In the genomic region with DNA sequence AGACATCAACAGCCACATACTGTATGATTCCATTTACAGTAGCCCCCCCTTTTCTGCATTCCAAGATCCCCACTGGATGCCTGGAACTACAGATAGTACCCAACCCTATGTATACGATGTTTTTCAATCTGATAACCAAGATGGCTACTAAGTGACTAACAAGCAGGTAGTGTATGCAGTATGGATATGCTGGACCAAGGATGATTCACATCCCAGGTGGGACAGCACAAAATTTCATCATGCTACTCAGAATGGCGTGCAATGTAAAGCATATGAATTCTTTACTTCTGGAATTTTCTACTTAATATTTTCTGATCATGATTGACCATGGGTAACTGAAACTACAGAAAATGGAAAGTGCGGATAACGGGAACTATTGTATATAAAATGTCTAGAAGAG, we compare ENCODE assay signal across 15 cellular contexts. TPM values are rescaled to one million over a fixed set of nuclear protein-coding genes. Genes with fewer than 3 reads are reported as not detected.
DNase-seq lines count a peak whose midpoint lies in the region; ATAC-seq, FAIRE-seq and TF ChIP-seq lines count a peak whose summit lies in the region.
"Had no signal": no experiment of that assay in that cellular context is flagged by ENCODE, and none has a peak within 500 bp of the region (broad histone marks: within the 10 kb centered on the region; RNA-seq: fewer than 3 reads in every experiment).

No MANE protein-coding gene starts in this region.

- H3K27ac ChIP-seq in RWPE2 (ENCODE audit: poor library complexity, severe bottlenecking) (no peak overlapping the region), K562 (ENCODE audit: extremely low read depth, low read depth, low read length) (no peak overlapping the region), trophoblast cell (ENCODE audit: low read depth, low read length) (no peak overlapping the region), stomach (no peak overlapping the region)

- no TSS peak for BruUV-seq in K562 (replicated peaks; lab: Mats Ljungman, UMichigan)

- no peaks in the 10 kb centered on the region for H3K36me3 ChIP-seq in RWPE2 (ENCODE audit: low read depth)
- H3K36me3 ChIP-seq in K562 (ENCODE audit: control insufficient read depth, insufficient read depth, low read length) = no peaks in the 10 kb centered on the region
- no peaks in the 10 kb centered on the region for H3K36me3 ChIP-seq in trophoblast cell (ENCODE audit: control insufficient read depth in 1 of 2, insufficient read depth in 2 of 2, low read length in 2 of 2)
- no peaks in the 10 kb centered on the region for H3K36me3 ChIP-seq in stomach

- no peak overlapping the region for H3K18ac ChIP-seq in trophoblast cell (ENCODE audit: low read length)

- no peak overlapping the region for H3K23ac ChIP-seq in trophoblast cell (ENCODE audit: low read length)

- no peak for TF ChIP-seq RAD21 in K562 (CRISPR knock-in tag; conservative IDR thresholded peaks at IDR 0.05 in 1 of 2, IDR thresholded peaks at IDR 0.05 in 1 of 2)

- no peak overlapping the region for H2BK5ac ChIP-seq in trophoblast cell (ENCODE audit: low read depth, low read length, poor library complexity)

- no peak overlapping the region for H4K12ac ChIP-seq in trophoblast cell (ENCODE audit: low read depth, low read length)

- no peaks in the 10 kb centered on the region for H3K4me1 ChIP-seq in RWPE2 (ENCODE audit: insufficient read depth, poor library complexity, severe bottlenecking)
- no peaks in the 10 kb centered on the region; a peak in 1 of 5 replicates for H3K4me1 ChIP-seq in K562 (replicated peaks in 1 of 2; ENCODE audit: control insufficient read depth in 2 of 2, insufficient read depth in 2 of 2, low read length in 2 of 2)
- H3K4me1 ChIP-seq in trophoblast cell (ENCODE audit: control insufficient read depth in 1 of 2, insufficient read depth in 2 of 2, low read length in 2 of 2) = no peaks in the 10 kb centered on the region
- H3K4me1 ChIP-seq in stomach = no peaks in the 10 kb centered on the region

- H3K9me3 ChIP-seq in RWPE2 (ENCODE audit: severe bottlenecking) (no peaks in the 10 kb centered on the region), K562 (replicated peaks; ENCODE audit: control insufficient read depth, insufficient read depth, low read depth, low read length) (no peaks in the 10 kb centered on the region), trophoblast cell (ENCODE audit: insufficient read depth, low read depth, low read length) (no peaks in the 10 kb centered on the region), stomach (no peaks in the 10 kb centered on the region)

- no peak overlapping the region for H2AFZ ChIP-seq in K562 (ENCODE audit: low read depth, low read length)
- no peak overlapping the region for H2AFZ ChIP-seq in trophoblast cell (ENCODE audit: insufficient read depth, low read length, poor library complexity)
- H2AFZ ChIP-seq: GM23338 had no signal

- in situ Hi-C loops in K562 (cut with MboI) = no loop called here

- ATAC-seq in RWPE2 (ENCODE audit: low read depth) (peak; percentile 38; the same call in 1 of the 3 replicates), K562 (no peak)
- ATAC-seq: GM23338, HCT116 had no signal

- no peak overlapping the region for H2BK120ac ChIP-seq in trophoblast cell (ENCODE audit: insufficient read depth, low read length, poor library complexity)

- no peaks in the 10 kb centered on the region for H4K20me1 ChIP-seq in K562 (replicated peaks; ENCODE audit: control insufficient read depth, insufficient read depth, low read length)

- no peak overlapping the region for H3K4me3 ChIP-seq in RWPE2 (ENCODE audit: severe bottlenecking)
- no peak overlapping the region for H3K4me3 ChIP-seq in K562
- H3K4me3 ChIP-seq in epithelial cell of esophagus (ENCODE audit: low read length) = no peak overlapping the region
- H3K4me3 ChIP-seq in trophoblast cell (ENCODE audit: low read depth, low read length) = no peak overlapping the region
- no peak overlapping the region for H3K4me3 ChIP-seq in stomach
- H3K4me3 ChIP-seq: GM23338 had no signal

- no peak overlapping the region for H3K9ac ChIP-seq in K562 (ENCODE audit: insufficient read depth in 1 of 2, low read depth in 2 of 2, low read length in 2 of 2)
- no peak overlapping the region for H3K9ac ChIP-seq in trophoblast cell (ENCODE audit: low read length)

- H3K14ac ChIP-seq in trophoblast cell (ENCODE audit: low read length) = no peak overlapping the region

- H2BK12ac ChIP-seq in trophoblast cell (ENCODE audit: low read length) = no peak overlapping the region

- no peak for FAIRE-seq in K562 (lab: Jason Lieb, UNC)

- DNase-seq in RWPE2 (ENCODE audit: low spot score) (no peak), K562 (ENCODE audit: extremely low read depth in 1 of 4, low spot score in 3 of 4) (no peak), epithelial cell of esophagus (ENCODE audit: low read depth) (peak; percentile 63), trophoblast cell (peak; percentile 73 to 82), stomach (no peak), middle frontal gyrus (ENCODE audit: extremely low spot score, low spot score) (no peak)
- DNase-seq in activated CD8-positive, alpha-beta memory T cell treated with anti-CD3 and anti-CD28 coated beads, Interleukin-2, amount 50 U/mL, for 4 hours = no peak
- DNase-seq: C1 segment of cervical spinal cord; Calu3; CD4-positive, alpha-beta memory T cell; COR-L47; DND-41; H9 had no signal

- H3K27me3 ChIP-seq in RWPE2 (ENCODE audit: insufficient read depth, poor library complexity, severe bottlenecking) (no peaks in the 10 kb centered on the region), K562 (ENCODE audit: control insufficient read depth in 2 of 2, insufficient read depth in 2 of 2, low read length in 2 of 2) (peaks cover 4 to 8% of the 10 kb centered on the region in 2 experiments; a peak in 4 of 5 replicates), trophoblast cell (ENCODE audit: insufficient read depth, low read length) (no peaks in the 10 kb centered on the region), stomach (no peaks in the 10 kb centered on the region)

- POLR2A ChIA-PET in K562 (lab: Yijun Ruan, JAX) = no interaction called here

- intact Hi-C loops in K562 (cut with micrococcal nuclease) (no loop called here), stomach (cut with DNase I; ENCODE audit: low total_unique reads) (no loop called here)

- no peak overlapping the region for H4K91ac ChIP-seq in trophoblast cell (ENCODE audit: low read depth, low read length)

- CTCF ChIA-PET in K562 (lab: Yijun Ruan, JAX; ENCODE audit: low intra/inter-chr PET ratio) = no interaction called here

- no peak overlapping the region for H4K8ac ChIP-seq in trophoblast cell (ENCODE audit: low read depth, low read length)

- H3K79me2 ChIP-seq in K562 (ENCODE audit: control insufficient read depth, insufficient read depth, low read length) = no peaks in the 10 kb centered on the region
- H3K79me2 ChIP-seq in trophoblast cell (ENCODE audit: control insufficient read depth, insufficient read depth, low read length, poor library complexity) = no peaks in the 10 kb centered on the region

- H3K4ac ChIP-seq in trophoblast cell (ENCODE audit: low read depth, low read length) = no peak overlapping the region

- TF ChIP-seq POLR2A in K562 (conservative IDR thresholded peaks at IDR 0.05) (no peak), stomach (IDR thresholded peaks at IDR 0.05) (no peak)

- no peak overlapping the region for H2AK5ac ChIP-seq in trophoblast cell (ENCODE audit: low read length)

- no peaks in the 10 kb centered on the region for H3K79me1 ChIP-seq in trophoblast cell (ENCODE audit: low read length)

- no peak for TF ChIP-seq EP300 in K562 (IDR thresholded peaks at IDR 0.05; ENCODE audit: low read length)
- no peak for TF ChIP-seq EP300 in stomach (IDR thresholded peaks at IDR 0.05)

- TF ChIP-seq CTCF in RWPE2 (IDR thresholded peaks at IDR 0.05; ENCODE audit: poor library complexity, severe bottlenecking) (no peak), K562 (IDR thresholded peaks at IDR 0.05 in 2 of 3, conservative IDR thresholded peaks at IDR 0.05 in 1 of 3; ENCODE audit: insufficient read depth in 2 of 3, low read depth in 1 of 3, low read length in 3 of 3) (no peak), epithelial cell of esophagus (IDR thresholded peaks at IDR 0.05; ENCODE audit: insufficient read depth, low read depth, low read length, missing control alignments) (no peak), stomach (IDR thresholded peaks at IDR 0.05) (no peak)

- no peaks in the 10 kb centered on the region for H3K9me1 ChIP-seq in K562 (ENCODE audit: control insufficient read depth, insufficient read depth, low read length)

- 15% methylated on average over 4 of the region's 4 CpGs for WGBS in K562 (ENCODE audit: insufficient coverage, low coverage, missing lambda C conversion rate)
- WGBS in trophoblast cell (ENCODE audit: extremely low coverage, insufficient coverage, insufficient read length) = no CpG with 5 or more reads among the region's 4 CpGs
- 84 to 95% (median 90%) methylated on average over 4 of the region's 4 CpGs for WGBS in stomach, 5 donors

- H3K4me2 ChIP-seq in K562 (ENCODE audit: insufficient read depth, low read length) = no peak overlapping the region
- no peak overlapping the region for H3K4me2 ChIP-seq in trophoblast cell (ENCODE audit: low read length)
- H3K4me2 ChIP-seq: GM23338 had no signal

RNA-seq across cellular contexts. Expression of gene MRPS6, which starts 30.0 kb away (rescaled TPM):
- 32.3 and 65.6 TPM in 2 replicates for total RNA-seq in K562 (2011; cell fraction: chromatin; rRNA removed; ENCODE audit: low replicate concordance)
- total RNA-seq in K562 (2011; cell fraction: nucleolus; rRNA removed) = 16.3 and 20.5 TPM in 2 replicates
- 51.1 and 85.3 TPM in 2 replicates for total RNA-seq in K562 (2011; cell fraction: nucleoplasm; rRNA removed)
- 24.6 and 27.7 TPM in 2 replicates for total RNA-seq in K562 (2014; rRNA removed)
- total RNA-seq in K562 (2014; rRNA removed; fragmentation: Illumina TruSeq; extraction: Trizol) = 32.3 and 41.3 TPM in 2 replicates
- 26.1 and 27.0 TPM in 2 replicates for total RNA-seq in K562 (2015; rRNA removed; fragmentation: Illumina TruSeq; extraction: Trizol)
- 61.6 and 67.6 TPM in 2 replicates for total RNA-seq in K562 (2021)
- 37.8 and 39.8 TPM in 2 replicates for polyA plus RNA-seq in K562 (2011; rRNA removed)
- 32.8 and 39.1 TPM in 2 replicates for polyA plus RNA-seq in K562 (2011; cell fraction: cytosol; rRNA removed)
- polyA plus RNA-seq in K562 (2011; cell fraction: nucleus; rRNA removed) = 51.4 and 65.2 TPM in 2 replicates
- polyA plus RNA-seq in K562 (2012) = 60.8 and 80.0 TPM in 2 replicates
- polyA plus RNA-seq in K562 (2014; fragmentation: Illumina TruSeq; extraction: Trizol) = 68.2 and 72.0 TPM in 2 replicates
- polyA plus RNA-seq in K562 (2014; fragmentation: Nextera tagmentation; extraction: Ambion mirVana) = 10 to 100 TPM; 31.5 to 39.3 TPM
- 51.9 and 55.0 TPM in 2 replicates for polyA plus RNA-seq in K562 (2014; rRNA removed)
- 26.4 and 29.9 TPM in 2 replicates for polyA minus RNA-seq in K562 (2011; rRNA and poly(A)+ RNA removed)
- polyA minus RNA-seq in K562 (2011; cell fraction: cytosol; rRNA and poly(A)+ RNA removed) = 15.9 and 17.2 TPM in 2 replicates
- 36.5 and 42.4 TPM in 2 replicates for polyA minus RNA-seq in K562 (2011; cell fraction: nucleus; rRNA and poly(A)+ RNA removed)
- polyA plus RNA-seq in trophoblast cell (2013) = 172 TPM in 2 replicates
- total RNA-seq in stomach = 100 to 1,000 TPM in 1 of 5 donors, 10 to 100 TPM in 4; 21.3 to 219 (median 46.8) TPM
- polyA plus RNA-seq in stomach = 10 to 100 TPM; 50.1 to 68.8 (median 52.5) TPM

RNA-seq across cellular contexts. Expression of gene SLC5A3, which starts 30.0 kb away (rescaled TPM):
- total RNA-seq in K562 (2011; cell fraction: chromatin; rRNA removed; ENCODE audit: low replicate concordance) = 44.3 and 119 TPM in 2 replicates
- 25.8 and 32.5 TPM in 2 replicates for total RNA-seq in K562 (2011; cell fraction: nucleolus; rRNA removed)
- total RNA-seq in K562 (2011; cell fraction: nucleoplasm; rRNA removed) = 67.2 and 119 TPM in 2 replicates
- 6.9 and 7.6 TPM in 2 replicates for total RNA-seq in K562 (2014; rRNA removed)
- total RNA-seq in K562 (2014; rRNA removed; fragmentation: Illumina TruSeq; extraction: Trizol) = 16.7 TPM in 2 replicates
- 16.4 and 17.2 TPM in 2 replicates for total RNA-seq in K562 (2015; rRNA removed; fragmentation: Illumina TruSeq; extraction: Trizol)
- total RNA-seq in K562 (2021) = 12.1 and 13.6 TPM in 2 replicates
- 19.4 and 20.6 TPM in 2 replicates for polyA plus RNA-seq in K562 (2011; rRNA removed)
- 3.6 and 12.2 TPM in 2 replicates for polyA plus RNA-seq in K562 (2011; cell fraction: cytosol; rRNA removed)
- polyA plus RNA-seq in K562 (2011; cell fraction: nucleus; rRNA removed) = 30.2 and 47.9 TPM in 2 replicates
- polyA plus RNA-seq in K562 (2012) = 6.1 and 7.8 TPM in 2 replicates
- polyA plus RNA-seq in K562 (2014; fragmentation: Illumina TruSeq; extraction: Trizol) = 6.7 and 9.0 TPM in 2 replicates
- polyA plus RNA-seq in K562 (2014; fragmentation: Nextera tagmentation; extraction: Ambion mirVana) = 1 to 10 TPM; 2.9 to 3.4 TPM
- polyA plus RNA-seq in K562 (2014; rRNA removed) = 5.4 and 7.1 TPM in 2 replicates
- 58.5 and 67.8 TPM in 2 replicates for polyA minus RNA-seq in K562 (2011; rRNA and poly(A)+ RNA removed)
- polyA minus RNA-seq in K562 (2011; cell fraction: cytosol; rRNA and poly(A)+ RNA removed) = 23.0 and 26.3 TPM in 2 replicates
- 61.1 and 106 TPM in 2 replicates for polyA minus RNA-seq in K562 (2011; cell fraction: nucleus; rRNA and poly(A)+ RNA removed)
- 4.2 and 4.5 TPM in 2 replicates for polyA plus RNA-seq in trophoblast cell (2013)
- 10 to 100 TPM; 13.0 to 38.9 (median 17.2) TPM for total RNA-seq in stomach
- polyA plus RNA-seq in stomach = 1 to 10 TPM in 1 of 3 donors, under 1 TPM in 2; 0.46 to 1.7 (median 0.87) TPM

Comparison
In these comparisons a context has a peak if more than half of its experiments do, and no peak if none do; other contexts are left out.
1. DNase-seq: peak in epithelial cell of esophagus (single experiment) and trophoblast cell (2 of 2); none in RWPE2 (single experiment), K562 (0 of 4), activated CD8-positive, alpha-beta memory T cell treated with anti-CD3 and anti-CD28 coated beads, Interleukin-2, amount 50 U/mL, for 4 hours (single experiment), stomach (single experiment) and middle frontal gyrus (single experiment).